Comparison of ENCODE assay signal across 8 cellular contexts in genomic region chr1:31701137-31701736, GRCh38. TPM values are rescaled to one million over a fixed set of nuclear protein-coding genes. Genes with fewer than 3 reads are reported as not detected.
A peak's percentile ranks its signal among the peaks of the same experiment; 100 is the strongest.
DNase-seq lines count a peak whose midpoint lies in the region; ATAC-seq, FAIRE-seq and TF ChIP-seq lines count a peak whose summit lies in the region.

No MANE protein-coding gene starts in this region.

- no peak for TF ChIP-seq POLR2A in endothelial cell of umbilical vein (IDR thresholded peaks at IDR 0.05; ENCODE audit: low read depth, low read length)

- no peaks in the 10 kb centered on the region for H3K9me1 ChIP-seq in endothelial cell of umbilical vein (replicated peaks; ENCODE audit: control insufficient read depth, extremely low read depth, insufficient read depth, low read length)

- H3K4me3 ChIP-seq in endothelial cell of umbilical vein (replicated peaks in 1 of 3; ENCODE audit: insufficient read depth in 1 of 3, low read depth in 1 of 3, low read length in 3 of 3) (no peak overlapping the region), mesodermal cell (ENCODE audit: extremely low read depth, insufficient read depth, low read length, poor library complexity, severe bottlenecking) (no peak overlapping the region), thymus (ENCODE audit: low read length) (no peak overlapping the region)

- H3K36me3 ChIP-seq in endothelial cell of umbilical vein (ENCODE audit: control insufficient read depth in 2 of 2, extremely low read depth in 1 of 2, insufficient read depth in 2 of 2, low read length in 2 of 2) (no peaks in the 10 kb centered on the region), mesodermal cell (ENCODE audit: control insufficient read depth, insufficient read depth, low read length) (no peaks in the 10 kb centered on the region), thymus (ENCODE audit: control insufficient read depth, insufficient read depth) (no peaks in the 10 kb centered on the region)

- dilution Hi-C loops in endothelial cell of umbilical vein (cut with MboI; ENCODE audit: extremely low pct_ligation_motif_present, low sequenced_read_pairs), result no loop called here

- H3K27ac ChIP-seq in endothelial cell of umbilical vein (ENCODE audit: insufficient read depth, low read depth, low read length) (no peak overlapping the region), mesodermal cell (ENCODE audit: low read depth, low read length, severe bottlenecking) (peak overlapping the region; percentile 64), thymus (ENCODE audit: low read depth) (peak overlapping the region; percentile 15)

- H3K9me3 ChIP-seq in endothelial cell of umbilical vein (replicated peaks; ENCODE audit: control insufficient read depth, insufficient read depth, low read length), result no peaks in the 10 kb centered on the region
- no peaks in the 10 kb centered on the region for H3K9me3 ChIP-seq in mesodermal cell (ENCODE audit: control insufficient read depth, low read length)
- H3K9me3 ChIP-seq in thymus (ENCODE audit: control insufficient read depth), result no peaks in the 10 kb centered on the region

- no peak overlapping the region for H3K9ac ChIP-seq in endothelial cell of umbilical vein (replicated peaks; ENCODE audit: extremely low read depth, insufficient read depth, low read length)

- H3K27me3 ChIP-seq in endothelial cell of umbilical vein (ENCODE audit: control insufficient read depth in 2 of 2, insufficient read depth in 2 of 2, low read length in 2 of 2) (peaks cover 0 to 3% of the 10 kb centered on the region in 2 experiments), thymus (ENCODE audit: control insufficient read depth, insufficient read depth) (peaks cover 26% of the 10 kb centered on the region)

- no peak overlapping the region for H3K4me2 ChIP-seq in endothelial cell of umbilical vein (ENCODE audit: insufficient read depth, low read length)

- BruUV-seq in endothelial cell of umbilical vein (replicated peaks; lab: Mats Ljungman, UMichigan), result no TSS peak

- POLR2A ChIA-PET in endothelial cell of umbilical vein (lab: Charles Lee), result interaction anchor here (0.6 kb wide), 1 partner anchor 120 kb away, joined by 3 read pairs; no protein-coding TSS in a partner anchor

- H2AFZ ChIP-seq in endothelial cell of umbilical vein (ENCODE audit: low read depth, low read length), result no peak overlapping the region

- H3K79me2 ChIP-seq in endothelial cell of umbilical vein (ENCODE audit: control insufficient read depth, insufficient read depth, low read length), result no peaks in the 10 kb centered on the region

- no peaks in the 10 kb centered on the region for H4K20me1 ChIP-seq in endothelial cell of umbilical vein (replicated peaks; ENCODE audit: control insufficient read depth, extremely low read depth, insufficient read depth, low read length)

- intact Hi-C loops in endothelial cell of umbilical vein (cut with micrococcal nuclease), result no loop called here

- CTCF ChIA-PET in endothelial cell of umbilical vein (lab: Charles Lee), result interaction anchor here (0.8 to 6.2 kb wide), 8 partner anchors 13 to 87 kb away, joined by 3 to 46 read pairs (median 3); no protein-coding TSS in a partner anchor

- peak; percentile 88 for DNase-seq in AG09319 (ENCODE audit: extremely low read depth, low read depth)
- peak; percentile 92 for DNase-seq in HCEC 1CT
- peak; percentile 59 for DNase-seq in SHP77 treated with DMSO at 0.1 percent for 48 hours (lab: John Stamatoyannopoulos, UW)
- DNase-seq in endothelial cell of umbilical vein (ENCODE audit: low read depth, low spot score), result peak; percentile 36

- peak; percentile 63 for FAIRE-seq in endothelial cell of umbilical vein (lab: Jason Lieb, UNC)

- WGBS in mesodermal cell (ENCODE audit: insufficient coverage in 2 of 2), 2 experiments, result 67 to 84% methylated on average over 5 to 8 of the region's 10 CpGs
- WGBS in thymus, result 89% methylated on average over 10 of the region's 10 CpGs

- TF ChIP-seq CTCF in AG09319 (IDR thresholded peaks at IDR 0.05; ENCODE audit: low read depth, low read length) (no peak), endothelial cell of umbilical vein (IDR thresholded peaks at IDR 0.05; ENCODE audit: extremely low read depth in 1 of 2, insufficient read depth in 1 of 2, low read depth in 1 of 2, low read length in 2 of 2) (no peak)

- ATAC-seq in HG03571 (IDR thresholded peaks at IDR 0.05; ENCODE audit: unreplicated experiment) (no peak), HG03159 (IDR thresholded peaks at IDR 0.05; ENCODE audit: unreplicated experiment) (no peak)

- H3K4me1 ChIP-seq in endothelial cell of umbilical vein (ENCODE audit: control insufficient read depth, extremely low read depth, insufficient read depth, low read length), result peaks cover 9% of the 10 kb centered on the region
- peaks cover 46% of the 10 kb centered on the region for H3K4me1 ChIP-seq in mesodermal cell (ENCODE audit: control insufficient read depth, insufficient read depth, low read length, poor library complexity, severe bottlenecking)
- no peaks in the 10 kb centered on the region for H3K4me1 ChIP-seq in thymus (ENCODE audit: control insufficient read depth, insufficient read depth, low read length)

TF ChIP-seq in endothelial cell of umbilical vein, 7 proteins besides CTCF, POLR2A, EP300 and RAD21:
- no peak for TF ChIP-seq FOS (IDR thresholded peaks at IDR 0.05; ENCODE audit: borderline replicate concordance, insufficient read depth, low read length)
- peak; percentile 41 for TF ChIP-seq JUN (IDR thresholded peaks at IDR 0.05; ENCODE audit: borderline replicate concordance, insufficient read depth, insufficient read length, low read depth)
- peak; percentile 46 for TF ChIP-seq POLR2AphosphoS5 (IDR thresholded peaks at IDR 0.05; ENCODE audit: insufficient read depth, low read depth, low read length)
- TF ChIP-seq MAX (IDR thresholded peaks at IDR 0.05; ENCODE audit: insufficient read depth, insufficient read length), result no peak

RNA-seq across cellular contexts. Expression of gene COL16A1, which starts 2.6 kb away (rescaled TPM):
- 1.2 and 2.7 TPM in 2 replicates for total RNA-seq in endothelial cell of umbilical vein
- polyA plus RNA-seq in endothelial cell of umbilical vein, result 0.68 and 0.75 TPM in 2 replicates
- polyA plus RNA-seq in endothelial cell of umbilical vein (2011; cell fraction: cytosol; rRNA removed), result 0.80 and 0.86 TPM in 2 replicates
- polyA plus RNA-seq in endothelial cell of umbilical vein (2011; cell fraction: nucleus; rRNA removed), result 7.3 and 7.6 TPM in 2 replicates
- polyA plus RNA-seq in endothelial cell of umbilical vein (2012), result 1.1 and 1.2 TPM in 2 replicates
- 0.66 and 2.0 TPM in 2 replicates for polyA minus RNA-seq in endothelial cell of umbilical vein
- polyA minus RNA-seq in endothelial cell of umbilical vein (2011; cell fraction: cytosol; rRNA and poly(A)+ RNA removed), result not detected
- polyA minus RNA-seq in endothelial cell of umbilical vein (2011; cell fraction: nucleus; rRNA and poly(A)+ RNA removed), result 1.0 and 1.3 TPM in 2 replicates
- 7.2 TPM for polyA plus RNA-seq in mesodermal cell (2013, experiment 1 of 2)
- 4.3 TPM for polyA plus RNA-seq in mesodermal cell (2013, experiment 2 of 2)
- polyA plus RNA-seq in thymus, result 39.3 TPM

RNA-seq across cellular contexts. Expression of gene PEF1, which starts 56.6 kb away (rescaled TPM):
- 66.5 and 73.3 TPM in 2 replicates for total RNA-seq in endothelial cell of umbilical vein
- 149 and 161 TPM in 2 replicates for polyA plus RNA-seq in endothelial cell of umbilical vein
- polyA plus RNA-seq in endothelial cell of umbilical vein (2011; cell fraction: cytosol; rRNA removed), result 110 and 120 TPM in 2 replicates
- polyA plus RNA-seq in endothelial cell of umbilical vein (2011; cell fraction: nucleus; rRNA removed), result 66.4 and 77.8 TPM in 2 replicates
- 59.1 and 59.8 TPM in 2 replicates for polyA plus RNA-seq in endothelial cell of umbilical vein (2012)
- 133 and 137 TPM in 2 replicates for polyA minus RNA-seq in endothelial cell of umbilical vein
- polyA minus RNA-seq in endothelial cell of umbilical vein (2011; cell fraction: cytosol; rRNA and poly(A)+ RNA removed), result 41.0 TPM
- 24.5 and 30.0 TPM in 2 replicates for polyA minus RNA-seq in endothelial cell of umbilical vein (2011; cell fraction: nucleus; rRNA and poly(A)+ RNA removed)
- polyA plus RNA-seq in mesodermal cell (2013, experiment 1 of 2), result 68.4 TPM
- 58.6 TPM for polyA plus RNA-seq in mesodermal cell (2013, experiment 2 of 2)
- polyA plus RNA-seq in thymus, result 83.1 TPM

Comparison
In these comparisons a context has a peak if more than half of its experiments do, and no peak if none do; other contexts are left out.
1. DNase-seq: peak in every context shown above with its lines; median percentile 92 in HCEC 1CT; 88 in AG09319; 59 in SHP77 treated with DMSO at 0.1 percent for 48 hours; 36 in endothelial cell of umbilical vein.